11 cellular contexts compared by ENCODE assay signal in the genomic region with DNA sequence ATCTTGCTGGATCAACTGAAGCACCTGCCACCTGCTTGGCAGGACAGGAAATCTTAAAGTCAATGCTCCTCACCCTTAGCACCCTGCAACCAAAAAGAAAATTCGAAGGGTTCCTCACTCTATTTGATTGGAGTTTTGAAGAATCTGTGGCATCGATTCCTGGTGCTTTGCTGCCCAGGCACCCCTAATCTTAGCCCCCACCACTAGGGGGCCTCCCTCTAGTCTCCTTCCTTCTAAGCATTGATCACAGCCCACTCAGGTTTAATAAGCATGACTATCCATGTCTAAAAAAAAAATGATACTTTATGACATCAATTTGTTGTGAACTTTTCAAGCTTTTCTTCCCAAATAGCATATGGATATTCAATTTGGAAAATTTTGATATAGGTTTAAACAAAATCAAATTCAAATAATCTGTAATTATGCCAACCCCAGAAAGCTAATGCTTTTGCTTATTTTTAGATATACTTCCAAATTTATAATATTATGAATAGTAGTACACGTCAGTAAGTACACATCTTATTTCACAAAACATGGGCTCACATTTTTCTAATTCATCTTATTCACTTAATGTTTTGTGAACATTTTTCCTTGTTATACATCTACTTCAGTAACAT. TPM values are rescaled to one million over a fixed set of nuclear protein-coding genes. Genes with fewer than 3 reads are reported as not detected.
DNase-seq lines count a peak whose midpoint lies in the region; ATAC-seq, FAIRE-seq and TF ChIP-seq lines count a peak whose summit lies in the region.
"Had no signal": no experiment of that assay in that cellular context is flagged by ENCODE, and none has a peak within 500 bp of the region (broad histone marks: within the 10 kb centered on the region; RNA-seq: fewer than 3 reads in every experiment).

No MANE protein-coding gene starts in this region.

- no peaks in the 10 kb centered on the region for H3K9me3 ChIP-seq in BE2C

- DNase-seq in BE2C (peak; percentile 30), LNCaP clone FGC (ENCODE audit: low read depth) (no peak), endothelial cell (ENCODE audit: low spot score) (peak; percentile 55), HTR-8/SVneo (ENCODE audit: insufficient read length, low spot score) (no peak), NCI-H748 (lab: John Stamatoyannopoulos, UW; ENCODE audit: unreplicated experiment) (no peak)
- DNase-seq in activated CD4-positive, alpha-beta memory T cell treated with anti-CD3 and anti-CD28 coated beads, Interleukin-2, amount 10 ng/mL, durations not matched to agents 7 days and 5 days = no peak
- DNase-seq: NCI-H2107 had no signal

- H3K36me3 Mint-ChIP-seq in endothelial cell (ENCODE audit: low read depth, unreplicated experiment) = no peaks in the 10 kb centered on the region
- H3K36me3 Mint-ChIP-seq in activated CD4-positive, alpha-beta memory T cell treated with anti-CD3 and anti-CD28 coated beads, Interleukin-2, amount 10 ng/mL, durations not matched to agents 7 days and 5 days (ENCODE audit: low read depth) = no peaks in the 10 kb centered on the region

- no peaks in the 10 kb centered on the region for H3K27me3 ChIP-seq in BE2C

- no peaks in the 10 kb centered on the region for H3K4me1 Mint-ChIP-seq in endothelial cell (ENCODE audit: unreplicated experiment)
- H3K4me1 Mint-ChIP-seq in activated CD4-positive, alpha-beta memory T cell treated with anti-CD3 and anti-CD28 coated beads, Interleukin-2, amount 10 ng/mL, durations not matched to agents 7 days and 5 days = no peaks in the 10 kb centered on the region
- H3K4me1 Mint-ChIP-seq: central memory CD8-positive, alpha-beta T cell had no signal

- POLR2A ChIA-PET in activated CD4-positive, alpha-beta memory T cell treated with anti-CD3 and anti-CD28 coated beads, Interleukin-2, amount 10 ng/mL, durations not matched to agents 7 days and 5 days (lab: Charles Lee) = no interaction called here

- TF ChIP-seq CTCF in BE2C (IDR thresholded peaks at IDR 0.05; ENCODE audit: low read depth, low read length) (peak; percentile 75), GM12875 (IDR thresholded peaks at IDR 0.05; ENCODE audit: borderline replicate concordance, insufficient read depth, low read depth, low read length) (peak; percentile 70), LNCaP clone FGC (IDR thresholded peaks at IDR 0.05; ENCODE audit: control insufficient read depth, extremely low read depth, insufficient read depth) (peak; percentile 32; the same call in 1 of the 2 replicates), endothelial cell (IDR thresholded peaks at IDR 0.05; ENCODE audit: unreplicated experiment) (peak; percentile 80)

- H3K27ac Mint-ChIP-seq in endothelial cell (ENCODE audit: unreplicated experiment) = no peak overlapping the region
- no peak overlapping the region for H3K27ac Mint-ChIP-seq in activated CD4-positive, alpha-beta memory T cell treated with anti-CD3 and anti-CD28 coated beads, Interleukin-2, amount 10 ng/mL, durations not matched to agents 7 days and 5 days

- H3K4me3 ChIP-seq in BE2C (ENCODE audit: low read depth, low read length) (no peak overlapping the region), GM12875 (ENCODE audit: low read depth, low read length) (no peak overlapping the region), LNCaP clone FGC (ENCODE audit: low read depth, low read length) (no peak overlapping the region)

- no peaks in the 10 kb centered on the region for H3K36me3 ChIP-seq in BE2C

- no peak for ATAC-seq in GM21360 (IDR thresholded peaks at IDR 0.05; ENCODE audit: unreplicated experiment)

- no peak for FAIRE-seq in HTR-8/SVneo (lab: Jason Lieb, UNC)

- no peaks in the 10 kb centered on the region for H3K27me3 Mint-ChIP-seq in endothelial cell (ENCODE audit: unreplicated experiment)
- no peaks in the 10 kb centered on the region for H3K27me3 Mint-ChIP-seq in activated CD4-positive, alpha-beta memory T cell treated with anti-CD3 and anti-CD28 coated beads, Interleukin-2, amount 10 ng/mL, durations not matched to agents 7 days and 5 days
- H3K27me3 Mint-ChIP-seq: central memory CD8-positive, alpha-beta T cell had no signal

- no peak overlapping the region for H3K4me3 Mint-ChIP-seq in endothelial cell (ENCODE audit: unreplicated experiment)
- H3K4me3 Mint-ChIP-seq in activated CD4-positive, alpha-beta memory T cell treated with anti-CD3 and anti-CD28 coated beads, Interleukin-2, amount 10 ng/mL, durations not matched to agents 7 days and 5 days = no peak overlapping the region
- H3K4me3 Mint-ChIP-seq: central memory CD8-positive, alpha-beta T cell had no signal

- H3K4me1 ChIP-seq in BE2C = no peaks in the 10 kb centered on the region

- H3K9me3 Mint-ChIP-seq in endothelial cell (ENCODE audit: unreplicated experiment) = no peaks in the 10 kb centered on the region
- H3K9me3 Mint-ChIP-seq in activated CD4-positive, alpha-beta memory T cell treated with anti-CD3 and anti-CD28 coated beads, Interleukin-2, amount 10 ng/mL, durations not matched to agents 7 days and 5 days = no peaks in the 10 kb centered on the region

- CTCF ChIA-PET in activated CD4-positive, alpha-beta memory T cell treated with anti-CD3 and anti-CD28 coated beads, Interleukin-2, amount 10 ng/mL, durations not matched to agents 7 days and 5 days (lab: Charles Lee) = interaction anchor here (1.0 kb wide), 1 partner anchor 24 kb away, joined by 5 read pairs; no protein-coding TSS in a partner anchor

RNA-seq across cellular contexts. Expression of a gene that starts 45.3 kb away (rescaled TPM):
- 7.7 TPM for polyA plus RNA-seq in BE2C (2012; ENCODE audit: insufficient read depth, insufficient read length, low read depth)
- 8.2 TPM for total RNA-seq in endothelial cell (ENCODE audit: unreplicated experiment)
- total RNA-seq in activated CD4-positive, alpha-beta memory T cell treated with anti-CD3 and anti-CD28 coated beads, Interleukin-2, amount 10 ng/mL, durations not matched to agents 7 days and 5 days = not detected
- total RNA-seq: skeletal muscle tissue had no signal

Comparison
In these comparisons a context has a peak if more than half of its experiments do, and no peak if none do; other contexts are left out.
1. DNase-seq: peak in BE2C (single experiment) and endothelial cell (single experiment); none in LNCaP clone FGC (single experiment), HTR-8/SVneo (single experiment), NCI-H748 (single experiment) and activated CD4-positive, alpha-beta memory T cell treated with anti-CD3 and anti-CD28 coated beads, Interleukin-2, amount 10 ng/mL, durations not matched to agents 7 days and 5 days (single experiment).
2. Peak in every context shown above with its lines, with median percentiles within 50 percentile points of each other: CTCF ChIP-seq.